Comparison of ENCODE assay signal across 8 cellular contexts in the genomic region with DNA sequence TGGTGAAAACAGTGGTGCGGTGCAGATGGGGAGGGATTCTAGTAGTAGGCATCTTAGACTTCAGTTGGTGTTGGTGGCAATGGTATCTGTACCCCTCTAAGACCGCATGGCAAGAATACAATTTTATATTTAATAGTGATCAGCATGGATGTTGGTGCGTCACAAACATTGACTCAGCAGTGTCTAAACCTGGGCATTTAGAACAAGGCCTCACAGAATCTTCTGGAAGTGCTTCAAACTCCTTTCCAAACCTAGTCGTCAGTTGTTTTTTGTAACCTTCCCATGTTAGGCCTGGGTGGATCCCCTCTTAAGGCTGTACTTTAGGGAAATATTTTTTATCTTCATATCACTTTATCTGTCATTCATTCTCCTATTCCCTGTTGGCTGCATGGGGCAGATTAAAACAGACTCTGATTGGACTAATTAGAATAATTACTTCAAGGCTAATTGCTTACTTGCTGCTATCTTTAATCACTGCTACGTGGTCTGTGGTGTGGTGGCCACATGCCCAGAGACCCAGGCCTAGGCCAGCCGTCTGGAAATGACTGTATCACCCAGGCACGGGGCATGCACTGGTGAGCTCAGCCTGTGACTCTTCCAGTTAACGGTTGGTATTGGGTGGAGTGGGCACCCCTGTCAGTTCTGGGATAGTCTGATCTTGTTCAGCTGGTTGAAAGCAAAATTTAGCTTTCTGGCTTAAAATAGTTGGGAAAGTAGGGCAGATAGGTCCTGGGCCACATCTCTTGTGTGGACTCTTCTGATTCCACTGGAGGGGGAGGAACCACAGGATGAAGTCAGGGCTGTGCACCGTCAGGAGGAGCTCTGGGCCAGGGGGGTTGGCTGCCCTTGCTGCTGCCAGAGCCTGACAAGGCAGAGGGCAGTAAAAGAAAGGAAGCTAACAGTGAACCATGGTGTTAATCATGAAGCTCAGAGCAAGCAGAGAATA. TPM values are rescaled to one million over a fixed set of nuclear protein-coding genes. Genes with fewer than 3 reads are reported as not detected.
DNase-seq lines count a peak whose midpoint lies in the region; ATAC-seq and TF ChIP-seq lines count a peak whose summit lies in the region.

No MANE protein-coding gene starts in this region.

- POLR2A ChIA-PET in AG04449 (lab: Yijun Ruan, JAX) (interaction anchor here (1.1 kb wide), 1 partner anchor 10 kb away, joined by 8 read pairs; no protein-coding TSS in a partner anchor), MCF 10A (lab: Yijun Ruan, JAX) (interaction anchor here (0.7 to 1.1 kb wide), 4 partner anchors 10 to 69 kb away, joined by 3 read pairs; no protein-coding TSS in a partner anchor)

- H3K23ac ChIP-seq in mesendoderm (ENCODE audit: low read length), result no peak overlapping the region

- no peaks in the 10 kb centered on the region for H3K9me3 Mint-ChIP-seq in MCF 10A (ENCODE audit: unreplicated experiment)

- H3K56ac ChIP-seq in mesendoderm (ENCODE audit: low read length), result no peak overlapping the region

- H2BK15ac ChIP-seq in mesendoderm (replicated peaks; ENCODE audit: low read depth), result no peak overlapping the region

- H3K4me2 ChIP-seq in KMS-11, result peak overlapping the region; percentile 92
- H3K4me2 ChIP-seq in mesendoderm (ENCODE audit: low read length), result peak overlapping the region; percentile 23

- H3K36me3 Mint-ChIP-seq in MCF 10A (ENCODE audit: insufficient read depth, unreplicated experiment), result peaks cover 41% of the 10 kb centered on the region

- H3K4me3 ChIP-seq in AG04449 (ENCODE audit: low read depth, low read length) (peak overlapping the region; percentile 89), KMS-11 (IDR thresholded peaks at IDR 0.05; ENCODE audit: insufficient read depth, low read depth, low read length) (no peak overlapping the region), mesendoderm (ENCODE audit: low read length) (no peak overlapping the region)

- no peak overlapping the region for H4K5ac ChIP-seq in mesendoderm (ENCODE audit: low read length)

- CTCF ChIA-PET in AG04449 (lab: Yijun Ruan, JAX) (interaction anchor here (1.0 to 1.8 kb wide), 6 partner anchors 23 to 50 kb away, joined by 3 to 5 read pairs (median 4); no protein-coding TSS in a partner anchor), MCF 10A (lab: Yijun Ruan, JAX) (interaction anchor here (1.0 to 1.5 kb wide), 2 partner anchors 15 to 30 kb away, joined by 3 to 13 read pairs; no protein-coding TSS in a partner anchor)

- intact Hi-C loops in MCF 10A (cut with micrococcal nuclease), result loop anchor here (1.0 kb wide), 1 partner anchor 47 kb away; no protein-coding TSS in a partner anchor

- WGBS in mesendoderm (ENCODE audit: extremely low coverage, insufficient coverage, low lambda C conversion rate), result no CpG with 5 or more reads among the region's 9 CpGs

- H2BK120ac ChIP-seq in mesendoderm (ENCODE audit: low read depth, low read length), result no peak overlapping the region

- H2BK5ac ChIP-seq in mesendoderm (ENCODE audit: low read length), result no peak overlapping the region

- H3K27ac ChIP-seq in KMS-11, result no peak overlapping the region
- no peak overlapping the region for H3K27ac ChIP-seq in mesendoderm (ENCODE audit: low read depth, low read length)

- H3K4me1 ChIP-seq in KMS-11 (ENCODE audit: low read depth, poor library complexity, severe bottlenecking) (peaks cover 27% of the 10 kb centered on the region), mesendoderm (ENCODE audit: control insufficient read depth, low read depth, low read length) (peaks cover 19% of the 10 kb centered on the region)

- H2AFZ ChIP-seq in KMS-11 (ENCODE audit: low read depth), result no peak overlapping the region

- H4K8ac ChIP-seq in mesendoderm (ENCODE audit: low read depth, low read length), result no peak overlapping the region

- H3K4me1 Mint-ChIP-seq in MCF 10A (ENCODE audit: insufficient read depth, unreplicated experiment), result peaks cover 30% of the 10 kb centered on the region

- peak overlapping the region; percentile 95 for H3K4me3 Mint-ChIP-seq in MCF 10A (ENCODE audit: unreplicated experiment)

- H3K9ac ChIP-seq in KMS-11 (no peak overlapping the region), mesendoderm (ENCODE audit: low read length) (no peak overlapping the region)

- no peak for DNase-seq in AG04449 (ENCODE audit: low read depth, low spot score)
- no peak for DNase-seq in MCF 10A (ENCODE audit: unreplicated experiment)
- DNase-seq in mesendoderm, result no peak
- no peak for DNase-seq in effector CD8-positive, alpha-beta T cell (lab: John Stamatoyannopoulos, UW)
- no peak for DNase-seq in T-helper 9 cell
- no peak for DNase-seq in activated gamma-delta T cell (lab: John Stamatoyannopoulos, UW)

- H3K79me2 ChIP-seq in KMS-11 (ENCODE audit: insufficient read depth, low read depth), result peaks cover 59% of the 10 kb centered on the region
- peaks cover 78% of the 10 kb centered on the region for H3K79me2 ChIP-seq in mesendoderm (ENCODE audit: control insufficient read depth, insufficient read depth, low read length)

- no peak overlapping the region for H3K4ac ChIP-seq in mesendoderm (ENCODE audit: low read depth, low read length)

- no TSS peak for BruUV-seq in MCF 10A (replicated peaks; lab: Mats Ljungman, UMichigan)

- peak overlapping the region; percentile 75 for H3K27ac Mint-ChIP-seq in MCF 10A (ENCODE audit: low read depth, unreplicated experiment)

- H3K27me3 ChIP-seq in KMS-11 (ENCODE audit: insufficient read depth, low read depth) (no peaks in the 10 kb centered on the region), mesendoderm (ENCODE audit: insufficient read depth, low read length, poor library complexity) (no peaks in the 10 kb centered on the region)

- ATAC-seq in GM21360 (IDR thresholded peaks at IDR 0.05; ENCODE audit: unreplicated experiment), result no peak

- H3K36me3 ChIP-seq in KMS-11 (ENCODE audit: insufficient read depth), result no peaks in the 10 kb centered on the region
- H3K36me3 ChIP-seq in mesendoderm (ENCODE audit: control insufficient read depth, insufficient read depth, low read length), result peaks cover 1% of the 10 kb centered on the region

- no peak overlapping the region for H3K18ac ChIP-seq in mesendoderm (ENCODE audit: low read length)

- H2AK5ac ChIP-seq in mesendoderm (ENCODE audit: low read length), result no peak overlapping the region

- H3K79me1 ChIP-seq in mesendoderm (ENCODE audit: low read length), result peaks cover 48% of the 10 kb centered on the region

- H3K27me3 Mint-ChIP-seq in MCF 10A (ENCODE audit: insufficient read depth, unreplicated experiment), result no peaks in the 10 kb centered on the region

- H4K20me1 ChIP-seq in KMS-11 (ENCODE audit: insufficient read depth), result no peaks in the 10 kb centered on the region; the same call in 1 of the 2 replicates

- TF ChIP-seq CTCF in AG04449 (IDR thresholded peaks at IDR 0.05; ENCODE audit: insufficient read depth, low read length, missing control alignments) (no peak), KMS-11 (conservative IDR thresholded peaks at IDR 0.05; ENCODE audit: low read depth, low read length) (no peak), MCF 10A (IDR thresholded peaks at IDR 0.05; ENCODE audit: unreplicated experiment) (no peak)

RNA-seq across cellular contexts. Expression of gene ALKBH5, which starts 4.5 kb away (rescaled TPM):
- total RNA-seq in MCF 10A (2022), result 69.5 and 85.1 TPM in 2 replicates
- polyA plus RNA-seq in mesendoderm (2013, experiment 1 of 2), result 47.8 TPM
- 48.5 TPM for polyA plus RNA-seq in mesendoderm (2013, experiment 2 of 2)

RNA-seq across cellular contexts. Expression of gene LLGL1, which starts 37.3 kb away (rescaled TPM):
- total RNA-seq in MCF 10A (2022), result 16.4 and 17.4 TPM in 2 replicates
- polyA plus RNA-seq in mesendoderm (2013, experiment 1 of 2), result 30.6 TPM
- polyA plus RNA-seq in mesendoderm (2013, experiment 2 of 2), result 31.0 TPM
